Comparison of ENCODE assay signal across 15 cellular contexts in the genomic region with DNA sequence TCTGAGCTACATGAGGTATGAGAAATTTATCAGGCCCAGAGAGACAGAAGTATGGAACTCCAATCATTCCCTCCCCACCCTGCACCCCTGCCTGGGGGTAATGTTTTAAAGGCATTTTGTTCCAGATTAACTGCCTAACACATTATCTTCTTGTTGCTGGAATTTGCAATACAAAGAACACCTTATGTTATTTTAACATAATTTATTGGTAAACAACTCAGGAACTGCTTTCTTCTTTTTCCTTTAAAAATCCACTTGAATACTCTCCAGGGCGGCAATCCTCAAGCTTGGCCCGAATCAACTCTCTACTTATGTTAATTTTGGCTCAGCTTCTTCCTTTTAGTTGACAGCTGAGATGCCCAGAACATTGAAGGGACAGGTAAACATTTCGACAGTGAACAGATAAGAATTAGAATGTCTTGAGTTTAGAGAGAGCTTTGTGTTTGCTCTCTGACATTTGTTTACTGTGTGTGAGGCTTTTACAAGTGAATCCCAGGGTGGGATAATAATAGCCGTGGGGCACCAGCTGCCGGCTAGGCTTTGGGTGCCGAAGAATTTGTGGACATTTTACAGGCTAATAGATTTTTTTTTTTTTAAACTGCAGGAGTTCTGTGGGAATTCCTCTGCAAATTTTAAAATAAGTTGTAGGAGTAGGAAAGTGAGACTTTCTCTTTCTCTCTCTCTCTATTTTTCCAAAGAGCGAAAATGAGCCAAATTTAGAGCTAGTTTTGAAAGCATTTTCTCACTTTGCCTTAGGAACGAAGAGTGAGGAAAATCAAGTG.
DNase-seq lines count a peak whose midpoint lies in the region; ATAC-seq and TF ChIP-seq lines count a peak whose summit lies in the region.
"Had no signal": no experiment of that assay in that cellular context is flagged by ENCODE, and none has a peak within 500 bp of the region (broad histone marks: within the 10 kb centered on the region; RNA-seq: fewer than 3 reads in every experiment).

No MANE protein-coding gene starts in this region.

- peaks cover 3% of the 10 kb centered on the region; the same call in 1 of the 2 replicates for H3K9me3 ChIP-seq in MG63
- H3K9me3 ChIP-seq: right atrium auricular region had no signal

- CTCF ChIA-PET in WTC11 (lab: Charles Lee): interaction anchor here (1.1 to 3.6 kb wide), 2 partner anchors 150 to 185 kb away, joined by 3 to 27 read pairs; a partner anchor contains a TSS

- peak overlapping the region; percentile 63 for H3K4me3 Mint-ChIP-seq in WTC11
- no peak overlapping the region for H3K4me3 Mint-ChIP-seq in mesothelial cell of epicardium
- H3K4me3 Mint-ChIP-seq: activated CD8-positive, alpha-beta memory T cell treated with anti-CD3 and anti-CD28 coated beads, Interleukin-2, amount 10 ng/mL, durations not matched to agents 7 days and 5 days; naive thymus-derived CD8-positive, alpha-beta T cell had no signal

- H3K4me3 ChIP-seq in LNCaP clone FGC (ENCODE audit: low read depth, low read length): peak overlapping the region; percentile 19; the same call in 1 of the 2 replicates
- H3K4me3 ChIP-seq in MG63: no peak overlapping the region
- H3K4me3 ChIP-seq: right atrium auricular region had no signal

- H3K4me1 Mint-ChIP-seq in WTC11 (peaks cover 70% of the 10 kb centered on the region), mesothelial cell of epicardium (peaks cover 55% of the 10 kb centered on the region)
- H3K4me1 Mint-ChIP-seq: activated CD8-positive, alpha-beta memory T cell treated with anti-CD3 and anti-CD28 coated beads, Interleukin-2, amount 10 ng/mL, durations not matched to agents 7 days and 5 days had no signal

- no peaks in the 10 kb centered on the region for H3K36me3 ChIP-seq in MG63
- H3K36me3 ChIP-seq: right atrium auricular region had no signal

- H3K27ac ChIP-seq in 22Rv1: peak overlapping the region; percentile 17; the same call in 1 of the 2 replicates
- H3K27ac ChIP-seq: epithelial cell of prostate, right atrium auricular region had no signal

- TF ChIP-seq CTCF in 22Rv1 (IDR thresholded peaks at IDR 0.05) (no peak), LNCaP clone FGC (IDR thresholded peaks at IDR 0.05; ENCODE audit: control insufficient read depth, extremely low read depth, insufficient read depth) (no peak), WTC11 (IDR thresholded peaks at IDR 0.05) (no peak), mesothelial cell of epicardium (IDR thresholded peaks at IDR 0.05; ENCODE audit: unreplicated experiment) (no peak)

- H3K27me3 ChIP-seq in MG63: no peaks in the 10 kb centered on the region
- H3K27me3 ChIP-seq: right atrium auricular region had no signal

- DNase-seq in LNCaP clone FGC (ENCODE audit: low read depth): peak; percentile 84
- DNase-seq in WTC11 (ENCODE audit: low spot score): no peak
- no peak for DNase-seq in mesothelial cell of epicardium (ENCODE audit: low spot score in 2 of 2, unreplicated experiment in 2 of 2)
- no peak for DNase-seq in NK-92 (lab: John Stamatoyannopoulos, UW; ENCODE audit: unreplicated experiment)
- no peak for DNase-seq in MG63
- DNase-seq: activated CD4-positive, CD25-positive, alpha-beta regulatory T cell; activated CD8-positive, alpha-beta memory T cell treated with anti-CD3 and anti-CD28 coated beads, Interleukin-2, amount 10 ng/mL, durations not matched to agents 7 days and 5 days; activated gamma-delta T cell; naive thymus-derived CD8-positive, alpha-beta T cell; NCI-H226 had no signal

- H3K27me3 Mint-ChIP-seq in WTC11 (ENCODE audit: low read depth): peaks cover 79% of the 10 kb centered on the region
- no peaks in the 10 kb centered on the region for H3K27me3 Mint-ChIP-seq in mesothelial cell of epicardium (ENCODE audit: low read depth)
- H3K27me3 Mint-ChIP-seq: activated CD8-positive, alpha-beta memory T cell treated with anti-CD3 and anti-CD28 coated beads, Interleukin-2, amount 10 ng/mL, durations not matched to agents 7 days and 5 days had no signal

- POLR2A ChIA-PET in WTC11 (lab: Charles Lee): interaction anchor here (0.8 to 2.2 kb wide), 3 partner anchors 12 to 185 kb away, joined by 3 to 17 read pairs (median 3); a partner anchor contains a TSS

- H3K36me3 Mint-ChIP-seq in WTC11: peaks cover 6% of the 10 kb centered on the region
- peaks cover 1% of the 10 kb centered on the region for H3K36me3 Mint-ChIP-seq in mesothelial cell of epicardium
- H3K36me3 Mint-ChIP-seq: activated CD8-positive, alpha-beta memory T cell treated with anti-CD3 and anti-CD28 coated beads, Interleukin-2, amount 10 ng/mL, durations not matched to agents 7 days and 5 days; naive thymus-derived CD8-positive, alpha-beta T cell had no signal

- H3K27ac Mint-ChIP-seq in WTC11 (peak overlapping the region; percentile 91), mesothelial cell of epicardium (peak overlapping the region; percentile 14)
- H3K27ac Mint-ChIP-seq: activated CD8-positive, alpha-beta memory T cell treated with anti-CD3 and anti-CD28 coated beads, Interleukin-2, amount 10 ng/mL, durations not matched to agents 7 days and 5 days; naive thymus-derived CD8-positive, alpha-beta T cell had no signal

- H3K9me3 Mint-ChIP-seq in WTC11 (peaks cover 3% of the 10 kb centered on the region), mesothelial cell of epicardium (peaks cover 2% of the 10 kb centered on the region)

- ATAC-seq in WTC11 (peak; percentile 74), GM19351 (IDR thresholded peaks at IDR 0.05; ENCODE audit: unreplicated experiment) (no peak), GM19324 (IDR thresholded peaks at IDR 0.05; ENCODE audit: low FRiP score, unreplicated experiment) (no peak)
- ATAC-seq: activated CD8-positive, alpha-beta memory T cell treated with anti-CD3 and anti-CD28 coated beads, Interleukin-2, amount 10 ng/mL, durations not matched to agents 7 days and 5 days; naive thymus-derived CD8-positive, alpha-beta T cell had no signal

TF ChIP-seq in WTC11, 78 proteins besides CTCF, POLR2A, EP300 and RAD21 (continues in another document):
- TF ChIP-seq, protein P1, sequence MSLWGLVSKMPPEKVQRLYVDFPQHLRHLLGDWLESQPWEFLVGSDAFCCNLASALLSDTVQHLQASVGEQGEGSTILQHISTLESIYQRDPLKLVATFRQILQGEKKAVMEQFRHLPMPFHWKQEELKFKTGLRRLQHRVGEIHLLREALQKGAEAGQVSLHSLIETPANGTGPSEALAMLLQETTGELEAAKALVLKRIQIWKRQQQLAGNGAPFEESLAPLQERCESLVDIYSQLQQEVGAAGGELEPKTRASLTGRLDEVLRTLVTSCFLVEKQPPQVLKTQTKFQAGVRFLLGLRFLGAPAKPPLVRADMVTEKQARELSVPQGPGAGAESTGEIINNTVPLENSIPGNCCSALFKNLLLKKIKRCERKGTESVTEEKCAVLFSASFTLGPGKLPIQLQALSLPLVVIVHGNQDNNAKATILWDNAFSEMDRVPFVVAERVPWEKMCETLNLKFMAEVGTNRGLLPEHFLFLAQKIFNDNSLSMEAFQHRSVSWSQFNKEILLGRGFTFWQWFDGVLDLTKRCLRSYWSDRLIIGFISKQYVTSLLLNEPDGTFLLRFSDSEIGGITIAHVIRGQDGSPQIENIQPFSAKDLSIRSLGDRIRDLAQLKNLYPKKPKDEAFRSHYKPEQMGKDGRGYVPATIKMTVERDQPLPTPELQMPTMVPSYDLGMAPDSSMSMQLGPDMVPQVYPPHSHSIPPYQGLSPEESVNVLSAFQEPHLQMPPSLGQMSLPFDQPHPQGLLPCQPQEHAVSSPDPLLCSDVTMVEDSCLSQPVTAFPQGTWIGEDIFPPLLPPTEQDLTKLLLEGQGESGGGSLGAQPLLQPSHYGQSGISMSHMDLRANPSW (CRISPR knock-in tag; conservative IDR thresholded peaks at IDR 0.05; ENCODE audit: low read depth): no peak
- TF ChIP-seq NFE2L1 (CRISPR knock-in tag; IDR thresholded peaks at IDR 0.05): no peak
- TF ChIP-seq, protein P2, sequence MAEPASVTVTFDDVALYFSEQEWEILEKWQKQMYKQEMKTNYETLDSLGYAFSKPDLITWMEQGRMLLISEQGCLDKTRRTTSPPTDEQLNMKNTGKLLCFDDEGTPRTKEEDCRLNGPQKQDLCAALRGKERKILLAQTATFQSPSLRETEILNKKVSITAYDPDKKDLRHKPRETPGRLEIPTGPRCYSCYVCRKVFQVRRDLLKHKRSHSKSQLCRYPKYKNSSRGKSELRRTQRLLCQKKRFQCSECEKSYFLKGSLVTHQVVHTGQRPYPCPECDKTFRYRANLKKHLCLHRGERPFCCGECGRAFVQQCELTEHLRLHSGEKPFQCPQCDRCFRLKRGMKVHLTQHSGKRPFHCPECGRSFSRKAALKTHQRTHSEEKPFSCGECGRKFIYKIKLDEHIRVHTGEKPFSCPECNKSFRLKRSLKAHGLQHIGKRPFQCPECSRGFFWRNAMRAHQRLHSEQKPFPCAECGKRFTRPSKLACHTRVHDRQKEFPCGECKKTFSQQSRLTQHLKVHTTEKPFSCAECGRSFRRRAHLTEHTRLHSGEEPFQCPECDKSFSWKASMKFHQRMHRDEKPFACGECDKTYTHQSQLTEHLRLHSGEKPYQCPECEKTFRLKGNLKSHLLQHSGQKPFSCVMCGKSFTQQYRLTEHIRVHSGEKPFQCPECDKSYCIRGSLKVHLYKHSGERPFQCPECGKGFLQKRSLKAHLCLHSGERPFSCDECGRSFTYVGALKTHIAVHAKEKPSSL (CRISPR knock-in tag; conservative IDR thresholded peaks at IDR 0.05): no peak
- TF ChIP-seq, protein P3, sequence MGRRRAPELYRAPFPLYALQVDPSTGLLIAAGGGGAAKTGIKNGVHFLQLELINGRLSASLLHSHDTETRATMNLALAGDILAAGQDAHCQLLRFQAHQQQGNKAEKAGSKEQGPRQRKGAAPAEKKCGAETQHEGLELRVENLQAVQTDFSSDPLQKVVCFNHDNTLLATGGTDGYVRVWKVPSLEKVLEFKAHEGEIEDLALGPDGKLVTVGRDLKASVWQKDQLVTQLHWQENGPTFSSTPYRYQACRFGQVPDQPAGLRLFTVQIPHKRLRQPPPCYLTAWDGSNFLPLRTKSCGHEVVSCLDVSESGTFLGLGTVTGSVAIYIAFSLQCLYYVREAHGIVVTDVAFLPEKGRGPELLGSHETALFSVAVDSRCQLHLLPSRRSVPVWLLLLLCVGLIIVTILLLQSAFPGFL (CRISPR knock-in tag; IDR thresholded peaks at IDR 0.05; ENCODE audit: borderline replicate concordance): no peak
- peak; percentile 70; the same call in 1 of the 2 replicates for TF ChIP-seq ZNF423 (CRISPR knock-in tag; IDR thresholded peaks at IDR 0.05)
- TF ChIP-seq MYBL2 (CRISPR knock-in tag; IDR thresholded peaks at IDR 0.05): 0 out of 2 replicates have a peak, but pooled peaks have one; percentile 3
- TF ChIP-seq, protein P4, sequence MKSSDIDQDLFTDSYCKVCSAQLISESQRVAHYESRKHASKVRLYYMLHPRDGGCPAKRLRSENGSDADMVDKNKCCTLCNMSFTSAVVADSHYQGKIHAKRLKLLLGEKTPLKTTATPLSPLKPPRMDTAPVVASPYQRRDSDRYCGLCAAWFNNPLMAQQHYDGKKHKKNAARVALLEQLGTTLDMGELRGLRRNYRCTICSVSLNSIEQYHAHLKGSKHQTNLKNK (CRISPR knock-in tag; IDR thresholded peaks at IDR 0.05): no peak
- TF ChIP-seq IRF2 (CRISPR knock-in tag; IDR thresholded peaks at IDR 0.05; ENCODE audit: borderline replicate concordance, low read depth): no peak
- TF ChIP-seq SP1 (CRISPR knock-in tag; conservative IDR thresholded peaks at IDR 0.05): 0 out of 2 replicates have a peak, but pooled peaks have one; percentile 23
